8 cellular contexts compared by ENCODE assay signal in the genomic region with DNA sequence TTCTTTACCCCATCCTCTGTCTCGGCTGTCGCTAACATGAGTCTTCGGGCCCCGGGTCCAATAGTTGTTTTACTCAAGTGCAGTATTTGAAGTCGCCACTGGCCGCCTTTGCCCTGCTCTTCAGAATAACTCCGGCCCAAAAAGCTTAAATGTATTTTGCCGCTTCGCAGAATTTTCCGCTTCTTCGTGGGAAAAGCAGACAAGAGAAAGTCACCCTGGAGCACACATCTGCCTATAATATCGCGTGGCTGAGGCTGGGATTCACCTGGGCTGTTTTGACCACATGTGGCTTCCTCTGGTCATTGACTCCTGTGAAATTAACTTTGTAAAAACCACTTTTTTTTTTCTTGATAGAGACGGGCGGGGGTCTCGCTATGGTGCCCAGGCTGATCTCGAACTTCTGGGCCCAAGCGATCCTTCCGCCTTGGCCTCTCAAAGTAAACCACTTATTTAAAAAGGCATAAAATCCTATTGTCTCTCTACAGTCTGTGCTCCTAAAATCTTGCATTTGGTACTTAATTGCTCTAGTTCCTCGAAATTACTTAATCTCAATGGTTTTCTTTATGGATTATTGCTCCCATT. TPM values are rescaled to one million over a fixed set of nuclear protein-coding genes. Genes with fewer than 3 reads are reported as not detected.
DNase-seq lines count a peak whose midpoint lies in the region; ATAC-seq and TF ChIP-seq lines count a peak whose summit lies in the region.

No MANE protein-coding gene starts in this region.

- TF ChIP-seq CTCF in LNCaP clone FGC (IDR thresholded peaks at IDR 0.05; ENCODE audit: control insufficient read depth, extremely low read depth, insufficient read depth) (no peak), mesothelial cell of epicardium (IDR thresholded peaks at IDR 0.05; ENCODE audit: unreplicated experiment) (no peak)

- H3K27ac ChIP-seq in caudate nucleus (ENCODE audit: low read depth, low read length), result peak overlapping the region; percentile 64

- peak; percentile 11 for DNase-seq in ACHN
- DNase-seq in LNCaP clone FGC (ENCODE audit: low read depth), result no peak
- peak in 4 of 61 donors; percentile 0 to 63 (median 30) for DNase-seq in caudate nucleus (lab: John Stamatoyannopoulos, UW)
- DNase-seq in mesothelial cell of epicardium (ENCODE audit: low spot score in 2 of 2, unreplicated experiment in 2 of 2), result no peak
- no peak for DNase-seq in T1000 (lab: John Stamatoyannopoulos, UW)
- DNase-seq in NCI-H1436 treated with DMSO at 0.1 percent for 48 hours (lab: John Stamatoyannopoulos, UW), result no peak
- no peak for DNase-seq in NCI-H2227 treated with DMSO at 0.1 percent for 48 hours (lab: John Stamatoyannopoulos, UW)

- H3K4me3 Mint-ChIP-seq in mesothelial cell of epicardium, result peak overlapping the region; percentile 87

- in situ Hi-C loops in ACHN (cut with HindIII; ENCODE audit: low pct_ligation_motif_present, low pct_unique_long_range_greater_than_20kb, low sequenced_read_pairs), result no loop called here

- peak; percentile 4 for ATAC-seq in GM18861 (IDR thresholded peaks at IDR 0.05; ENCODE audit: unreplicated experiment)

- no peaks in the 10 kb centered on the region for H3K9me3 Mint-ChIP-seq in mesothelial cell of epicardium

- peaks cover 5% of the 10 kb centered on the region for H3K36me3 Mint-ChIP-seq in mesothelial cell of epicardium

- H3K27ac Mint-ChIP-seq in mesothelial cell of epicardium, result peak overlapping the region; percentile 94

- H3K4me3 ChIP-seq in LNCaP clone FGC (ENCODE audit: low read depth, low read length), result peak overlapping the region; percentile 65

- no peaks in the 10 kb centered on the region for H3K27me3 Mint-ChIP-seq in mesothelial cell of epicardium (ENCODE audit: low read depth)

- H3K4me1 Mint-ChIP-seq in mesothelial cell of epicardium, result peaks cover 29% of the 10 kb centered on the region

RNA-seq across cellular contexts. Expression of gene CNOT10, which starts 0.7 kb away (rescaled TPM):
- total RNA-seq in mesothelial cell of epicardium, result 42.9 to 48.7 TPM (median 46.8 TPM) in 3 replicates
